17 cellular contexts compared by ENCODE assay signal in the genomic region with DNA sequence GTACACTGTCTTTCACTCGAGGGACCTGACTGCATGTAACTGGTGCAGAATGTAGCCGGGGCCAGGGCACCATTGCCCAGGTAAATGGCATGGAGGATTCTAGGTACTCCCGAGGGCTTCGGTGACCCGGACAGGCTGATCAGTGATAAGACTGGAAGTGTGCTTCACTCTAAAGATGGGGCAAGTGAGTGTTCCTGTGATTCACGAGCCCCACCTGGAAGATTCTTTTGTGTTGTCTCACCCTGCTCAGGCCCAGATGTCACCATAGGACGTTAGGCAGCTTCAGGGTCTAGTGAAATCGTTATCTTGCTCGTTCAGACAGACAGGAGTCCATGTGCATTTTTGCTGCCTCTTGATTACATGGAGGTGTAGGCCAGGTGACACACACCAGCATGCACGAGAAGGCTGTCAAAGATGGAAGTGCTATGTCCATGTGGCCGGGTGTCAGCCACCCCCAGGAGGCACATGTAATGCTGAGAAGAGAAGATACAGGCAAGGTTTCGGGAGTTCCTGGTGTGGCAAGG.
DNase-seq lines count a peak whose midpoint lies in the region; ATAC-seq, FAIRE-seq and TF ChIP-seq lines count a peak whose summit lies in the region.
"Had no signal": no experiment of that assay in that cellular context is flagged by ENCODE, and none has a peak within 500 bp of the region (broad histone marks: within the 10 kb centered on the region; RNA-seq: fewer than 3 reads in every experiment).

No MANE protein-coding gene starts in this region.

- H3K36me3 ChIP-seq in colonic mucosa (no peaks in the 10 kb centered on the region), trophoblast cell (ENCODE audit: control insufficient read depth in 1 of 2, insufficient read depth in 2 of 2, low read length in 2 of 2) (no peaks in the 10 kb centered on the region)
- H3K36me3 ChIP-seq: uterus had no signal

- no peak overlapping the region for H4K12ac ChIP-seq in trophoblast cell (ENCODE audit: low read depth, low read length)

- no peak overlapping the region for H3K18ac ChIP-seq in trophoblast cell (ENCODE audit: low read length)

- no peak overlapping the region for H3K14ac ChIP-seq in trophoblast cell (ENCODE audit: low read length)

- H3K4me1 ChIP-seq in colonic mucosa (no peaks in the 10 kb centered on the region), trophoblast cell (ENCODE audit: control insufficient read depth in 1 of 2, insufficient read depth in 2 of 2, low read length in 2 of 2) (peaks cover 5 to 6% of the 10 kb centered on the region in 2 experiments)
- H3K4me1 ChIP-seq: uterus had no signal

- no peak overlapping the region for H4K8ac ChIP-seq in trophoblast cell (ENCODE audit: low read depth, low read length)

- no peak overlapping the region for H2BK5ac ChIP-seq in trophoblast cell (ENCODE audit: low read depth, low read length, poor library complexity)

- H3K79me1 ChIP-seq in trophoblast cell (ENCODE audit: low read length), result no peaks in the 10 kb centered on the region

- H3K9me3 ChIP-seq in colonic mucosa (no peaks in the 10 kb centered on the region), trophoblast cell (ENCODE audit: insufficient read depth, low read depth, low read length) (peaks cover 3% of the 10 kb centered on the region)
- H3K9me3 ChIP-seq: pancreas, uterus had no signal

- intact Hi-C loops in colonic mucosa (cut with DNase I), result no loop called here

- no peak overlapping the region for H3K9ac ChIP-seq in colonic mucosa (ENCODE audit: low read depth in 2 of 2, low read length in 2 of 2)
- H3K9ac ChIP-seq in trophoblast cell (ENCODE audit: low read length), result no peak overlapping the region

- no peak overlapping the region for H2AK5ac ChIP-seq in trophoblast cell (ENCODE audit: low read length)

- peak; percentile 5 for DNase-seq in activated CD4-positive, CD25-positive, alpha-beta regulatory T cell treated with anti-CD3 and anti-CD28 coated beads, Interleukin-2, amount 50 U/mL, for 72 hours
- peak; percentile 5 for DNase-seq in GM12891 (ENCODE audit: insufficient read length, low spot score)
- DNase-seq in colonic mucosa, result peak; percentile 12
- peak; percentile 95 to 97 for DNase-seq in trophoblast cell
- DNase-seq in HK-2 (ENCODE audit: unreplicated experiment), result no peak
- DNase-seq in DMS53 (lab: John Stamatoyannopoulos, UW), result no peak
- DNase-seq: central memory CD4-positive, alpha-beta T cell; IMR-90; left cardiac atrium; NCI-H2081 treated with DMSO at 0.1 percent for 48 hours; NCI-H69; stimulated activated naive CD8-positive, alpha-beta T cell treated with anti-CD3 and anti-CD28 coated beads, Interleukin-15, Interleukin-2, amounts not matched to agents 100 U/mL and 50 U/mL, for 24 hours had no signal

- H3K27me3 ChIP-seq in colonic mucosa, result no peaks in the 10 kb centered on the region
- no peaks in the 10 kb centered on the region for H3K27me3 ChIP-seq in trophoblast cell (ENCODE audit: insufficient read depth, low read length)
- H3K27me3 ChIP-seq: pancreas, uterus had no signal

- no peak overlapping the region for H2BK120ac ChIP-seq in trophoblast cell (ENCODE audit: insufficient read depth, low read length, poor library complexity)

- TF ChIP-seq CTCF in colonic mucosa (IDR thresholded peaks at IDR 0.05), result no peak

- no peak overlapping the region for H3K23ac ChIP-seq in trophoblast cell (ENCODE audit: low read length)

- ATAC-seq in activated CD4-positive, CD25-positive, alpha-beta regulatory T cell treated with anti-CD3 and anti-CD28 coated beads, Interleukin-2, amount 50 U/mL, for 24 hours, result no peak
- no peak for ATAC-seq in esophagus mucosa
- ATAC-seq: left cardiac atrium; stimulated activated naive CD8-positive, alpha-beta T cell treated with anti-CD3 and anti-CD28 coated beads, Interleukin-15, Interleukin-2, amounts not matched to agents 100 U/mL and 50 U/mL, for 24 hours had no signal

- no peaks in the 10 kb centered on the region for H3K79me2 ChIP-seq in trophoblast cell (ENCODE audit: control insufficient read depth, insufficient read depth, low read length, poor library complexity)

- WGBS in trophoblast cell (ENCODE audit: extremely low coverage, insufficient coverage, insufficient read length), result no CpG with 5 or more reads among the region's 12 CpGs

- H2AFZ ChIP-seq in trophoblast cell (ENCODE audit: insufficient read depth, low read length, poor library complexity), result no peak overlapping the region
- H2AFZ ChIP-seq: PC-9 had no signal

- H3K27ac ChIP-seq in colonic mucosa (no peak overlapping the region), trophoblast cell (ENCODE audit: low read depth, low read length) (no peak overlapping the region)
- H3K27ac ChIP-seq: pancreas, PC-9, uterus had no signal

- H4K91ac ChIP-seq in trophoblast cell (ENCODE audit: low read depth, low read length), result no peak overlapping the region

- TF ChIP-seq POLR2A in GM12891 (IDR thresholded peaks at IDR 0.05; ENCODE audit: low read depth, low read length), result no peak

- no peak for FAIRE-seq in GM12891 (lab: Jason Lieb, UNC)
- FAIRE-seq: pancreas had no signal

- no peak overlapping the region for H3K4ac ChIP-seq in trophoblast cell (ENCODE audit: low read depth, low read length)

- H3K4me3 ChIP-seq in colonic mucosa, result no peak overlapping the region
- no peak overlapping the region for H3K4me3 ChIP-seq in trophoblast cell (ENCODE audit: low read depth, low read length)
- H3K4me3 ChIP-seq: pancreas, PC-9, uterus had no signal

- no peak overlapping the region for H2BK12ac ChIP-seq in trophoblast cell (ENCODE audit: low read length)

- no peak overlapping the region for H3K4me2 ChIP-seq in trophoblast cell (ENCODE audit: low read length)
- H3K4me2 ChIP-seq: PC-9 had no signal

TF ChIP-seq in GM12891, 5 proteins besides CTCF, POLR2A, EP300 and RAD21:
- TF ChIP-seq POLR2AphosphoS5 (IDR thresholded peaks at IDR 0.05; ENCODE audit: low read depth, low read length) (no peak), PAX5 (IDR thresholded peaks at IDR 0.05; ENCODE audit: insufficient read depth, low read length, severe bottlenecking) (no peak), POU2F2 (IDR thresholded peaks at IDR 0.05; ENCODE audit: low read depth, low read length) (no peak), SPI1 (IDR thresholded peaks at IDR 0.05; ENCODE audit: low read depth, low read length) (no peak), TAF1 (IDR thresholded peaks at IDR 0.05; ENCODE audit: low read depth, low read length) (no peak)
TF ChIP-seq in GM12891: peak in this region for 0.

Comparison
In these comparisons a context has a peak if more than half of its experiments do, and no peak if none do; other contexts are left out.
1. DNase-seq: peak in activated CD4-positive, CD25-positive, alpha-beta regulatory T cell treated with anti-CD3 and anti-CD28 coated beads, Interleukin-2, amount 50 U/mL, for 72 hours (single experiment), GM12891 (single experiment), colonic mucosa (single experiment) and trophoblast cell (2 of 2); none in HK-2 (single experiment) and DMS53 (single experiment).